Comparison of ENCODE assay signal across 10 cellular contexts in genomic region chr20:62606551-62607201, GRCh38. TPM values are rescaled to one million over a fixed set of nuclear protein-coding genes. Genes with fewer than 3 reads are reported as not detected.
DNase-seq lines count a peak whose midpoint lies in the region; ATAC-seq and TF ChIP-seq lines count a peak whose summit lies in the region.
"Had no signal": no experiment of that assay in that cellular context is flagged by ENCODE, and none has a peak within 500 bp of the region (broad histone marks: within the 10 kb centered on the region; RNA-seq: fewer than 3 reads in every experiment).

No MANE protein-coding gene starts in this region.

- H3K4me2 ChIP-seq in Loucy (ENCODE audit: low read depth, low read length, poor library complexity, severe bottlenecking) = peak overlapping the region; percentile 87

- H3K36me3 ChIP-seq in BE2C = no peaks in the 10 kb centered on the region
- no peaks in the 10 kb centered on the region for H3K36me3 ChIP-seq in Loucy (ENCODE audit: insufficient read depth, low read length)
- H3K36me3 ChIP-seq in adrenal gland (replicated peaks in 1 of 2) = no peaks in the 10 kb centered on the region
- no peaks in the 10 kb centered on the region for H3K36me3 ChIP-seq in esophagus squamous epithelium
- H3K36me3 ChIP-seq: pancreas had no signal

- H3K4me1 Mint-ChIP-seq in memory B cell = peaks cover 33% of the 10 kb centered on the region

- H3K4me3 Mint-ChIP-seq in memory B cell = peak overlapping the region; percentile 50
- H3K4me3 Mint-ChIP-seq: CD8-positive, alpha-beta T cell had no signal

- peak overlapping the region; percentile 94 for H3K9ac ChIP-seq in Loucy (ENCODE audit: low read depth, low read length, poor library complexity, severe bottlenecking)

- no peaks in the 10 kb centered on the region for H3K9me3 Mint-ChIP-seq in memory B cell
- H3K9me3 Mint-ChIP-seq: CD8-positive, alpha-beta T cell had no signal

- H3K36me3 Mint-ChIP-seq in memory B cell = no peaks in the 10 kb centered on the region
- H3K36me3 Mint-ChIP-seq: CD8-positive, alpha-beta T cell had no signal

- H3K27ac ChIP-seq in adrenal gland (no peak overlapping the region), esophagus squamous epithelium (no peak overlapping the region)
- H3K27ac ChIP-seq: pancreas had no signal

- peaks cover 2% of the 10 kb centered on the region; the same call in 1 of the 2 replicates for H3K9me3 ChIP-seq in BE2C
- H3K9me3 ChIP-seq in Loucy (ENCODE audit: insufficient read depth, low read depth, low read length) = no peaks in the 10 kb centered on the region
- no peaks in the 10 kb centered on the region for H3K9me3 ChIP-seq in adrenal gland (replicated peaks in 1 of 3)
- peaks cover 0 to 7% (median 0%) of the 10 kb centered on the region in 3 donors for H3K9me3 ChIP-seq in esophagus squamous epithelium
- H3K9me3 ChIP-seq: pancreas had no signal

- H4K20me1 ChIP-seq in Loucy (ENCODE audit: insufficient read depth, low read length, poor library complexity, severe bottlenecking) = no peaks in the 10 kb centered on the region

- intact Hi-C loops in adrenal gland (cut with DNase I) = no loop called here
- intact Hi-C loops in esophagus squamous epithelium (cut with DNase I) = no loop called here

- H3K27ac Mint-ChIP-seq in memory B cell = peak overlapping the region; percentile 12
- H3K27ac Mint-ChIP-seq: CD8-positive, alpha-beta T cell had no signal

- 0 out of 2 replicates have a peak, but pooled peaks cover 14% of the 10 kb centered on the region for H3K27me3 ChIP-seq in BE2C
- no peaks in the 10 kb centered on the region for H3K27me3 ChIP-seq in Loucy (ENCODE audit: insufficient read depth, low read length, poor library complexity, severe bottlenecking)
- peaks cover 6% of the 10 kb centered on the region for H3K27me3 ChIP-seq in adrenal gland
- H3K27me3 ChIP-seq in esophagus squamous epithelium = peaks cover 0 to 86% (median 0%) of the 10 kb centered on the region in 4 donors

- DNase-seq in BE2C (peak; percentile 84), adrenal gland (peak in 6 of 7 donors; percentile 48 to 81 (median 56)), memory B cell (ENCODE audit: low spot score in 2 of 2) (no peak), midbrain (lab: John Stamatoyannopoulos, UW) (no peak), esophagus squamous epithelium (lab: John Stamatoyannopoulos, UW) (no peak), NCI-H82 treated with DMSO at 0.1 percent for 48 hours (lab: John Stamatoyannopoulos, UW; ENCODE audit: unreplicated experiment) (no peak)
- DNase-seq in activated naive CD4-positive, alpha-beta T cell (lab: John Stamatoyannopoulos, UW) = no peak
- DNase-seq: CD8-positive, alpha-beta T cell had no signal

- no peak for TF ChIP-seq POLR2A in adrenal gland (IDR thresholded peaks at IDR 0.05)
- TF ChIP-seq POLR2A in esophagus squamous epithelium (IDR thresholded peaks at IDR 0.05) = no peak

- no peaks in the 10 kb centered on the region for H3K9me2 ChIP-seq in Loucy (replicated peaks; ENCODE audit: low read depth, low read length)

- ATAC-seq in memory B cell (ENCODE audit: low read depth) = peak; percentile 65
- ATAC-seq: CD8-positive, alpha-beta T cell had no signal

- WGBS in adrenal gland, 4 donors = 42 to 64% (median 52%) methylated on average over 19 to 31 of the region's 31 CpGs
- 18 to 31% methylated on average over 20 to 21 of the region's 31 CpGs for WGBS in esophagus squamous epithelium, 2 donors

- H3K4me3 ChIP-seq in BE2C (ENCODE audit: low read depth, low read length) (no peak overlapping the region), Loucy (ENCODE audit: low read length, poor library complexity, severe bottlenecking) (peak overlapping the region; percentile 75), adrenal gland (no peak overlapping the region), esophagus squamous epithelium (peak overlapping the region in 1 of 4 donors; percentile 13)
- H3K4me3 ChIP-seq: pancreas had no signal

- peaks cover 2% of the 10 kb centered on the region for H3K27me3 Mint-ChIP-seq in memory B cell

- TF ChIP-seq CTCF in BE2C (IDR thresholded peaks at IDR 0.05; ENCODE audit: low read depth, low read length) (no peak), Loucy (conservative IDR thresholded peaks at IDR 0.05; ENCODE audit: low read length) (no peak), adrenal gland (IDR thresholded peaks at IDR 0.05) (no peak), esophagus squamous epithelium (IDR thresholded peaks at IDR 0.05) (no peak)

- H3K4me1 ChIP-seq in BE2C (peaks cover 12% of the 10 kb centered on the region), Loucy (ENCODE audit: insufficient read depth, low read length, poor library complexity, severe bottlenecking) (peaks cover 64% of the 10 kb centered on the region), adrenal gland (replicated peaks in 1 of 2) (peaks cover 0 to 13% of the 10 kb centered on the region in 2 donors), esophagus squamous epithelium (peaks cover 26 to 54% (median 33%) of the 10 kb centered on the region in 3 donors)

- H3F3A ChIP-seq in Loucy (ENCODE audit: low read depth) = peaks cover 5% of the 10 kb centered on the region; the same call in 1 of the 2 replicates

- peaks cover 29% of the 10 kb centered on the region for H3K79me2 ChIP-seq in Loucy (ENCODE audit: insufficient read depth, low read length)

- no peak overlapping the region for H2AFZ ChIP-seq in Loucy (ENCODE audit: low read length)

RNA-seq across cellular contexts. Expression of gene SLCO4A1, which starts 35.6 kb away (rescaled TPM):
- 15.3 TPM for polyA plus RNA-seq in BE2C (2012; ENCODE audit: insufficient read depth, insufficient read length, low read depth)
- 1 to 10 TPM; 2.4 to 8.6 (median 4.9) TPM for total RNA-seq in adrenal gland
- 10 to 100 TPM in 2 of 3 donors, 1 to 10 TPM in 1; 2.9 to 27.0 (median 20.7) TPM for polyA plus RNA-seq in adrenal gland
- total RNA-seq in esophagus squamous epithelium = 10 to 100 TPM in 3 of 4 donors, 1 to 10 TPM in 1; 6.7 to 22.1 (median 14.4) TPM

Comparison
In these comparisons a context has a peak if more than half of its experiments do, and no peak if none do; other contexts are left out.
1. DNase-seq: peak in BE2C (single experiment) and adrenal gland (6 of 7); none in memory B cell (0 of 2), midbrain (single experiment), esophagus squamous epithelium (single experiment), activated naive CD4-positive, alpha-beta T cell (0 of 4) and NCI-H82 treated with DMSO at 0.1 percent for 48 hours (single experiment).